In genomic region chr15:66925721-66926120, GRCh38 we compare ENCODE assay signal across 15 cellular contexts.
DNase-seq lines count a peak whose midpoint lies in the region; ATAC-seq and TF ChIP-seq lines count a peak whose summit lies in the region.
"Had no signal": no experiment of that assay in that cellular context is flagged by ENCODE, and none has a peak within 500 bp of the region (broad histone marks: within the 10 kb centered on the region; RNA-seq: fewer than 3 reads in every experiment).

No MANE protein-coding gene starts in this region.

- H4K12ac ChIP-seq in trophoblast cell (ENCODE audit: low read depth, low read length), result no peak overlapping the region

- no CpG with 5 or more reads among the region's 4 CpGs for WGBS in trophoblast cell (ENCODE audit: extremely low coverage, insufficient coverage, insufficient read length)

- no peaks in the 10 kb centered on the region for H3K27me3 ChIP-seq in trophoblast cell (ENCODE audit: insufficient read depth, low read length)
- H3K27me3 ChIP-seq: BE2C had no signal

- ATAC-seq in activated T-helper 17 cell treated with anti-CD3 and anti-CD28 coated beads, Interleukin-2, amount 50 U/mL, for 72 hours (replicated peaks), result no peak
- ATAC-seq in GM19035 (IDR thresholded peaks at IDR 0.05; ENCODE audit: unreplicated experiment), result no peak
- ATAC-seq in GM21423 (IDR thresholded peaks at IDR 0.05; ENCODE audit: unreplicated experiment), result no peak
- ATAC-seq: A549, GM12878, HepG2 had no signal

- H2BK12ac ChIP-seq in trophoblast cell (ENCODE audit: low read length), result no peak overlapping the region

- H3K79me1 ChIP-seq in trophoblast cell (ENCODE audit: low read length), result no peaks in the 10 kb centered on the region

- peaks cover 4% of the 10 kb centered on the region for H3K9me3 Mint-ChIP-seq in type B pancreatic cell
- peaks cover 8% of the 10 kb centered on the region for H3K9me3 Mint-ChIP-seq in activated T-helper 17 cell treated with anti-CD3 and anti-CD28 coated beads, Interleukin-2, amount 50 U/mL, for 72 hours

- no peak for TF ChIP-seq CTCF in type B pancreatic cell (conservative IDR thresholded peaks at IDR 0.05)

- H3K4me3 Mint-ChIP-seq in type B pancreatic cell, result no peak overlapping the region
- no peak overlapping the region for H3K4me3 Mint-ChIP-seq in activated T-helper 17 cell treated with anti-CD3 and anti-CD28 coated beads, Interleukin-2, amount 50 U/mL, for 72 hours
- H3K4me3 Mint-ChIP-seq: CD4-positive, alpha-beta memory T cell; HFFc6 had no signal

- peaks cover 22% of the 10 kb centered on the region for H3K4me1 Mint-ChIP-seq in type B pancreatic cell (ENCODE audit: unreplicated experiment)
- H3K4me1 Mint-ChIP-seq in activated T-helper 17 cell treated with anti-CD3 and anti-CD28 coated beads, Interleukin-2, amount 50 U/mL, for 72 hours, result peaks cover 6% of the 10 kb centered on the region

- H2BK120ac ChIP-seq in trophoblast cell (ENCODE audit: insufficient read depth, low read length, poor library complexity), result no peak overlapping the region

- H3K23ac ChIP-seq in trophoblast cell (ENCODE audit: low read length), result no peak overlapping the region

- H3K9ac ChIP-seq in trophoblast cell (ENCODE audit: low read length), result no peak overlapping the region

- no peak overlapping the region for H2AK5ac ChIP-seq in trophoblast cell (ENCODE audit: low read length)

- H4K91ac ChIP-seq in trophoblast cell (ENCODE audit: low read depth, low read length), result no peak overlapping the region

- H3K36me3 Mint-ChIP-seq in type B pancreatic cell, result no peaks in the 10 kb centered on the region
- H3K36me3 Mint-ChIP-seq in activated T-helper 17 cell treated with anti-CD3 and anti-CD28 coated beads, Interleukin-2, amount 50 U/mL, for 72 hours (ENCODE audit: low read depth), result no peaks in the 10 kb centered on the region

- DNase-seq in iPS-NIHi11 (ENCODE audit: low spot score), result peak; percentile 45
- DNase-seq in trophoblast cell, result peak; percentile 53 to 78
- DNase-seq in type B pancreatic cell (ENCODE audit: extremely low spot score, unreplicated experiment), result no peak
- DNase-seq: BE2C; CD4-positive, alpha-beta memory T cell; DMS79; HCEC 1CT; HFFc6 had no signal

- H3K4me1 ChIP-seq in trophoblast cell (ENCODE audit: control insufficient read depth in 1 of 2, insufficient read depth in 2 of 2, low read length in 2 of 2), result peaks cover 1 to 7% of the 10 kb centered on the region in 2 experiments
- H3K4me1 ChIP-seq: BE2C had no signal

- no peak overlapping the region for H4K8ac ChIP-seq in trophoblast cell (ENCODE audit: low read depth, low read length)

- no peak overlapping the region for H3K4me2 ChIP-seq in trophoblast cell (ENCODE audit: low read length)
- H3K4me2 ChIP-seq: A549 had no signal

- H3K9me3 ChIP-seq in trophoblast cell (ENCODE audit: insufficient read depth, low read depth, low read length), result peaks cover 2% of the 10 kb centered on the region

- no peaks in the 10 kb centered on the region for H3K27me3 Mint-ChIP-seq in type B pancreatic cell
- peaks cover 22% of the 10 kb centered on the region for H3K27me3 Mint-ChIP-seq in activated T-helper 17 cell treated with anti-CD3 and anti-CD28 coated beads, Interleukin-2, amount 50 U/mL, for 72 hours

- H3K4me3 ChIP-seq in trophoblast cell (ENCODE audit: low read depth, low read length), result no peak overlapping the region
- H3K4me3 ChIP-seq: A549, GM12878 had no signal

- H3K36me3 ChIP-seq in trophoblast cell (ENCODE audit: control insufficient read depth in 1 of 2, insufficient read depth in 2 of 2, low read length in 2 of 2), result no peaks in the 10 kb centered on the region
- H3K36me3 ChIP-seq: BE2C had no signal

- no peak overlapping the region for H2AFZ ChIP-seq in trophoblast cell (ENCODE audit: insufficient read depth, low read length, poor library complexity)

- no peaks in the 10 kb centered on the region for H3K79me2 ChIP-seq in trophoblast cell (ENCODE audit: control insufficient read depth, insufficient read depth, low read length, poor library complexity)

- H2BK5ac ChIP-seq in trophoblast cell (ENCODE audit: low read depth, low read length, poor library complexity), result no peak overlapping the region

- no peak overlapping the region for H3K18ac ChIP-seq in trophoblast cell (ENCODE audit: low read length)

- peak overlapping the region; percentile 86 for H3K27ac Mint-ChIP-seq in type B pancreatic cell
- no peak overlapping the region for H3K27ac Mint-ChIP-seq in activated T-helper 17 cell treated with anti-CD3 and anti-CD28 coated beads, Interleukin-2, amount 50 U/mL, for 72 hours
- H3K27ac Mint-ChIP-seq: CD4-positive, alpha-beta memory T cell; HFFc6 had no signal

- no peak overlapping the region for H3K27ac ChIP-seq in trophoblast cell (ENCODE audit: low read depth, low read length)
- H3K27ac ChIP-seq: C4-2B had no signal

- H3K14ac ChIP-seq in trophoblast cell (ENCODE audit: low read length), result no peak overlapping the region

- H3K4ac ChIP-seq in trophoblast cell (ENCODE audit: low read depth, low read length), result no peak overlapping the region
